In the genomic region with DNA sequence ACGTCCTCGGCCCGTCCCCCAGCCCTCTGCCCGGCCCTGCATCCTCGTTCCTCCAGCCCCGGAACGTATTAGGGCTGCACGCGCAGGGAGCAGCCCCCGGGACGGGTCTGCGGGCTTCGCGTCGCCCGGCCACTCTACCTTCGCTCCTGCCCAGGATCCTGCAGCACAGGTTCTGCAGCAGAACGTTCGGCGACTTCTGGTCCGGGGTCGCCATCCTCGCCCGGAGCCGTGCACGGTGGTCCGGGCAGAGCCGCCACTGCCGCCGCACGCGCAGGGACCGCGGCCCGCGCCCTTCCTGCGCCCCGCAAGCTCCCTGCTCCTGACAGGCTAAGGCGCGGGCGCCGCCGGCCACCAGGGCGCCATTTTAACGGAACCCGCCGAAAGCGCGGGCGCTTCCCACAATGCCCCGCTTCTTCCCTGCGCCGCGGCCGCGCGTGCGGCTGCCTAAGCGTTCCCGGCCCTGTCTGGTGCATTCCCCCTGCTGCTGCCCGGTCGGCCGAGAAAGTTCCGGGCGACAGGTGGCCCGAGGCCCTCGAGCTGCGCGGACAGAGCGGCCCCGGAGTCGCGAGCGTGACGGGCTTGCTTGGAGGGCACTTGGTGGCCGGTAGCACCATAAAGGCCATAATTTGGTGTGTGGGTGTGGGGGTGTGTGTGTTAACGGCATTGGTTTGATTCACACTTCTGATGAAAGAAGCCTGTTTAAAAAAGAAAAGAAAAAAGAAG, we compare ENCODE assay signal across 8 cellular contexts. TPM values are rescaled to one million over a fixed set of nuclear protein-coding genes. Genes with fewer than 3 reads are reported as not detected.
DNase-seq lines count a peak whose midpoint lies in the region; ATAC-seq, FAIRE-seq and TF ChIP-seq lines count a peak whose summit lies in the region.

A gene with protein sequence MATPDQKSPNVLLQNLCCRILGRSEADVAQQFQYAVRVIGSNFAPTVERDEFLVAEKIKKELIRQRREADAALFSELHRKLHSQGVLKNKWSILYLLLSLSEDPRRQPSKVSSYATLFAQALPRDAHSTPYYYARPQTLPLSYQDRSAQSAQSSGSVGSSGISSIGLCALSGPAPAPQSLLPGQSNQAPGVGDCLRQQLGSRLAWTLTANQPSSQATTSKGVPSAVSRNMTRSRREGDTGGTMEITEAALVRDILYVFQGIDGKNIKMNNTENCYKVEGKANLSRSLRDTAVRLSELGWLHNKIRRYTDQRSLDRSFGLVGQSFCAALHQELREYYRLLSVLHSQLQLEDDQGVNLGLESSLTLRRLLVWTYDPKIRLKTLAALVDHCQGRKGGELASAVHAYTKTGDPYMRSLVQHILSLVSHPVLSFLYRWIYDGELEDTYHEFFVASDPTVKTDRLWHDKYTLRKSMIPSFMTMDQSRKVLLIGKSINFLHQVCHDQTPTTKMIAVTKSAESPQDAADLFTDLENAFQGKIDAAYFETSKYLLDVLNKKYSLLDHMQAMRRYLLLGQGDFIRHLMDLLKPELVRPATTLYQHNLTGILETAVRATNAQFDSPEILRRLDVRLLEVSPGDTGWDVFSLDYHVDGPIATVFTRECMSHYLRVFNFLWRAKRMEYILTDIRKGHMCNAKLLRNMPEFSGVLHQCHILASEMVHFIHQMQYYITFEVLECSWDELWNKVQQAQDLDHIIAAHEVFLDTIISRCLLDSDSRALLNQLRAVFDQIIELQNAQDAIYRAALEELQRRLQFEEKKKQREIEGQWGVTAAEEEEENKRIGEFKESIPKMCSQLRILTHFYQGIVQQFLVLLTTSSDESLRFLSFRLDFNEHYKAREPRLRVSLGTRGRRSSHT (minus strand): TSS at position 387 of the 723 bp plus-strand sequence. CDS start 173 bp downstream, at position 214.

- H3K4me1 ChIP-seq in astrocyte (ENCODE audit: insufficient read depth, low read length) (peaks cover 10% of the 10 kb centered on the region), aorta (ENCODE audit: control insufficient read depth in 1 of 2, insufficient read depth in 2 of 2, low read length in 2 of 2) (no peaks in the 10 kb centered on the region)

- H3K27me3 ChIP-seq in astrocyte (ENCODE audit: insufficient read depth, low read length) = no peaks in the 10 kb centered on the region
- no peaks in the 10 kb centered on the region for H3K27me3 ChIP-seq in aorta (ENCODE audit: control insufficient read depth in 1 of 2, insufficient read depth in 2 of 2, low read length in 1 of 2)

- peak within 1 kb of the TSS; percentile 77 for H3K4me3 ChIP-seq in astrocyte (ENCODE audit: insufficient read depth, low read depth, low read length)
- H3K4me3 ChIP-seq in aorta (ENCODE audit: low read length in 2 of 2) = peak within 1 kb of the TSS; percentile 66 to 99

- no peaks in the 10 kb centered on the region for H3K9me3 ChIP-seq in astrocyte (ENCODE audit: insufficient read depth, low read depth, low read length)
- no peaks in the 10 kb centered on the region for H3K9me3 ChIP-seq in aorta (ENCODE audit: control insufficient read depth, low read length)

- DNase-seq in NCI-H1694 (lab: John Stamatoyannopoulos, UW) = peak; percentile 75
- DNase-seq in T-helper 9 cell = peak; percentile 63
- DNase-seq in astrocyte (ENCODE audit: low read depth) = peak; percentile 60
- DNase-seq in hepatic stellate cell (ENCODE audit: low spot score) = peak; percentile 95
- peak; percentile 96 for DNase-seq in retina
- DNase-seq in aorta = peak; percentile 90 to 95

- H3K9me3 Mint-ChIP-seq in astrocyte (ENCODE audit: unreplicated experiment) = no peaks in the 10 kb centered on the region

- TF ChIP-seq CTCF in astrocyte (IDR thresholded peaks at IDR 0.05; ENCODE audit: insufficient read depth, low read depth, low read length) = no peak

- peaks cover 44% of the 10 kb centered on the region for H3K79me2 ChIP-seq in astrocyte (ENCODE audit: insufficient read depth, low read length)

- H3K4me2 ChIP-seq in astrocyte (ENCODE audit: low read length) = peak within 1 kb of the TSS; percentile 94

- peak within 1 kb of the TSS; percentile 93 for H3K27ac Mint-ChIP-seq in astrocyte (ENCODE audit: unreplicated experiment)

- H3K4me1 Mint-ChIP-seq in astrocyte (ENCODE audit: low read depth, unreplicated experiment) = peaks cover 5% of the 10 kb centered on the region

- no peaks in the 10 kb centered on the region for H3K36me3 ChIP-seq in astrocyte (ENCODE audit: insufficient read depth, low read length)
- no peaks in the 10 kb centered on the region for H3K36me3 ChIP-seq in aorta (ENCODE audit: control insufficient read depth in 1 of 2, insufficient read depth in 2 of 2, low read length in 1 of 2)

- intact Hi-C loops in aorta (cut with DNase I) = loop anchor here in 1 of 2 donors (2.0 kb wide), 1 partner anchor 15 kb away; no protein-coding TSS in a partner anchor

- peak within 1 kb of the TSS; percentile 93 for H3K27ac ChIP-seq in astrocyte (ENCODE audit: low read depth, low read length)
- H3K27ac ChIP-seq in aorta (ENCODE audit: low read depth in 1 of 2, low read length in 2 of 2) = peak within 1 kb of the TSS; percentile 83 to 89

- H3K27me3 Mint-ChIP-seq in astrocyte (ENCODE audit: low read depth, unreplicated experiment) = no peaks in the 10 kb centered on the region

- ATAC-seq in GM18499 (IDR thresholded peaks at IDR 0.05; ENCODE audit: insufficient read depth, unreplicated experiment) = peak; percentile 49
- peak; percentile 73 for ATAC-seq in HG02840 (IDR thresholded peaks at IDR 0.05; ENCODE audit: low FRiP score, unreplicated experiment)
- ATAC-seq in aorta (ENCODE audit: low FRiP score) = peak; percentile 96

- H3K9ac ChIP-seq in astrocyte (ENCODE audit: low read length) = peak within 1 kb of the TSS; percentile 96

- H2AFZ ChIP-seq in astrocyte (ENCODE audit: low read depth, low read length) = peak within 1 kb of the TSS; percentile 97

- no peak for FAIRE-seq in astrocyte (lab: Jason Lieb, UNC)

- peak within 1 kb of the TSS; percentile 94 for H3K4me3 Mint-ChIP-seq in astrocyte (ENCODE audit: unreplicated experiment)

- 0 to 1% methylated on average over 77 of the region's 77 CpGs for WGBS in aorta, 2 donors

- peaks cover 14% of the 10 kb centered on the region for H4K20me1 ChIP-seq in astrocyte (ENCODE audit: insufficient read depth, low read length)

- H3K36me3 Mint-ChIP-seq in astrocyte (ENCODE audit: low read depth, unreplicated experiment) = no peaks in the 10 kb centered on the region

RNA-seq across cellular contexts. Expression of the gene that starts here (rescaled TPM):
- total RNA-seq in astrocyte (13.9 and 14.0 TPM in 2 replicates), aorta (10 to 100 TPM; 34.7 to 45.9 TPM)
- 10 to 100 TPM in 1 of 2 donors, 1 to 10 TPM in 1; 3.6 to 20.2 TPM for polyA plus RNA-seq in aorta

Comparison
In these comparisons a context has a peak if more than half of its experiments do, and no peak if none do; other contexts are left out.
1. Peak in every context shown above with its lines: DNase-seq, ATAC-seq, H3K4me3 ChIP-seq and H3K27ac ChIP-seq.